In the genomic region with DNA sequence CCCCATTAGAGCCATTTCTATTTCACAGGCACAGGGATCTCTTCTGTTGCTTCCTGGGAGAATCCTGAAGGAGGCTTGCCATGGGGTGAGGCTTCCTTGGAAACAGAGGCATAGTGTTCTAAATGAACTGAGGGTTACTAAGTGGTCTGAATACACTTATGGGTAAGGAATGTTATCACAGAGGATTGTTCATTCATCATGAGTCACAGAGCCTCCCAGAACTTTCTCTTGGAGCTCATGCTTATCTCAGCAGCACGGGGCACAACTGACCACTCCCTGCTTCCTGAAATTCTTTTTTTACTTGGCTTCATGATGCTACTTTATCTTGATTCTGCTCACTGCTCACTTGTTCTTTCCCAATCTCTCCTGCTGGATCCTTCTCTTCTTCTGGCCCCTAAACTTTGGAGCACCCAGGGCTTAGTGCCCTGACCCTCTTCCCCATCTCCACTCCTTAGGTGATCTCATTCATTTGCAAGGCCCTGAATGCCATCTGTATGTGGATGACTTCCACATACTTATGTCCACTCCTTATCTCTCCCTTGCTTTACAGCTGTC, we compare ENCODE assay signal across 10 cellular contexts. TPM values are rescaled to one million over a fixed set of nuclear protein-coding genes. Genes with fewer than 3 reads are reported as not detected.
A peak's percentile ranks its signal among the peaks of the same experiment; 100 is the strongest.
DNase-seq lines count a peak whose midpoint lies in the region; ATAC-seq, FAIRE-seq and TF ChIP-seq lines count a peak whose summit lies in the region.
"Had no signal": no experiment of that assay in that cellular context is flagged by ENCODE, and none has a peak within 500 bp of the region (broad histone marks: within the 10 kb centered on the region; RNA-seq: fewer than 3 reads in every experiment).

No MANE protein-coding gene starts in this region.

- H4K91ac ChIP-seq in neuronal stem cell (ENCODE audit: low read depth, low read length, poor library complexity): no peak overlapping the region

- H3K79me1 ChIP-seq in neuronal stem cell (ENCODE audit: low read depth, low read length): no peaks in the 10 kb centered on the region

- H3K27ac ChIP-seq in K562 (ENCODE audit: extremely low read depth, low read depth, low read length) (peak overlapping the region; percentile 50), keratinocyte (ENCODE audit: control insufficient read depth, insufficient read depth, low read length) (peak overlapping the region; percentile 96), upper lobe of left lung (peak overlapping the region; percentile 7 to 74 (median 46)), neuronal stem cell (replicated peaks; ENCODE audit: low read length) (no peak overlapping the region)

- H3K79me2 ChIP-seq in K562 (ENCODE audit: control insufficient read depth, insufficient read depth, low read length) (peaks cover 21% of the 10 kb centered on the region; the same call in 1 of the 3 replicates), keratinocyte (ENCODE audit: control insufficient read depth, insufficient read depth, low read length) (peaks cover 75% of the 10 kb centered on the region)

- H3K9ac ChIP-seq in K562 (ENCODE audit: insufficient read depth in 1 of 2, low read depth in 2 of 2, low read length in 2 of 2) (peak overlapping the region in 1 of 2 experiments; percentile 28; a peak in 1 of 4 replicates), keratinocyte (ENCODE audit: control insufficient read depth, extremely low read depth, insufficient read depth, low read length) (peak overlapping the region; percentile 62), neuronal stem cell (ENCODE audit: low read depth, low read length, poor library complexity) (no peak overlapping the region)

- H3K36me3 ChIP-seq in K562 (ENCODE audit: control insufficient read depth, insufficient read depth, low read length): no peaks in the 10 kb centered on the region; the same call in 2 of the 3 replicates
- peaks cover 2 to 5% of the 10 kb centered on the region in 2 experiments for H3K36me3 ChIP-seq in keratinocyte (ENCODE audit: control insufficient read depth in 2 of 2, extremely low read depth in 1 of 2, insufficient read depth in 2 of 2, low read length in 2 of 2)
- H3K36me3 ChIP-seq in upper lobe of left lung: no peaks in the 10 kb centered on the region
- H3K36me3 ChIP-seq in neuronal stem cell (replicated peaks in 1 of 2; ENCODE audit: control insufficient read depth in 2 of 2, insufficient read depth in 2 of 2, low read length in 2 of 2): peaks cover 0 to 9% of the 10 kb centered on the region in 2 donors

- H2AFZ ChIP-seq in K562 (ENCODE audit: low read depth, low read length): peak overlapping the region; percentile 35; the same call in 1 of the 2 replicates
- H2AFZ ChIP-seq in keratinocyte (ENCODE audit: control insufficient read depth, low read length): no peak overlapping the region
- no peak overlapping the region for H2AFZ ChIP-seq in neuronal stem cell (ENCODE audit: low read length)

- H3K4me3 ChIP-seq in K562 (no peak overlapping the region), keratinocyte (ENCODE audit: control insufficient read depth in 2 of 3, extremely low read depth in 1 of 3, insufficient read depth in 2 of 3, low read depth in 1 of 3, low read length in 3 of 3) (no peak overlapping the region), upper lobe of left lung (no peak overlapping the region), neuronal stem cell (ENCODE audit: low read length in 2 of 2) (no peak overlapping the region)

- DNase-seq in HS-5 (ENCODE audit: low read depth): peak; percentile 94
- DNase-seq in K562 (ENCODE audit: extremely low read depth in 1 of 4, low spot score in 3 of 4): peak; percentile 61 to 84 (median 74)
- peak; percentile 74 for DNase-seq in keratinocyte (ENCODE audit: low read depth, low spot score)
- DNase-seq in upper lobe of left lung: peak in 1 of 2 donors; percentile 28
- no peak for DNase-seq in retina
- DNase-seq in D721Med (ENCODE audit: insufficient read length, low spot score): no peak
- DNase-seq in neuronal stem cell (ENCODE audit: low spot score): no peak
- DNase-seq in NCI-H1048 (lab: John Stamatoyannopoulos, UW): no peak
- DNase-seq: activated CD4-positive, CD25-positive, alpha-beta regulatory T cell; NCI-H1930 had no signal

- TF ChIP-seq EP300 in K562 (IDR thresholded peaks at IDR 0.05; ENCODE audit: low read length) (peak; percentile 91), upper lobe of left lung (IDR thresholded peaks at IDR 0.05) (peak in 2 of 4 donors; percentile 38 to 48)

- H2BK15ac ChIP-seq in neuronal stem cell (ENCODE audit: low read length): no peak overlapping the region

- intact Hi-C loops in K562 (cut with micrococcal nuclease): loop anchor here (5.0 to 10.0 kb wide), 2 partner anchors 64 to 161 kb away; no protein-coding TSS in a partner anchor

- H3K27me3 ChIP-seq in K562 (ENCODE audit: control insufficient read depth in 2 of 2, insufficient read depth in 2 of 2, low read length in 2 of 2): no peaks in the 10 kb centered on the region
- H3K27me3 ChIP-seq in keratinocyte (ENCODE audit: control insufficient read depth, extremely low read depth, insufficient read depth, low read length): no peaks in the 10 kb centered on the region
- H3K27me3 ChIP-seq in upper lobe of left lung: no peaks in the 10 kb centered on the region
- no peaks in the 10 kb centered on the region for H3K27me3 ChIP-seq in neuronal stem cell (ENCODE audit: control insufficient read depth in 3 of 3, insufficient read depth in 3 of 3, low read depth in 1 of 3, low read length in 3 of 3)

- no peak overlapping the region for H3K23ac ChIP-seq in neuronal stem cell (ENCODE audit: low read depth, low read length, poor library complexity)

- H2BK12ac ChIP-seq in neuronal stem cell (ENCODE audit: low read length): no peak overlapping the region

- BruUV-seq in K562 (replicated peaks; lab: Mats Ljungman, UMichigan): no TSS peak

- TF ChIP-seq CTCF in K562 (IDR thresholded peaks at IDR 0.05 in 2 of 3, conservative IDR thresholded peaks at IDR 0.05 in 1 of 3; ENCODE audit: insufficient read depth in 2 of 3, low read depth in 1 of 3, low read length in 3 of 3) (no peak), keratinocyte (optimal IDR thresholded peaks at IDR 0.05 in 1 of 3, IDR thresholded peaks at IDR 0.05 in 1 of 3, conservative IDR thresholded peaks at IDR 0.05 in 1 of 3; ENCODE audit: extremely low read depth in 1 of 3, insufficient read depth in 2 of 3, low read length in 3 of 3) (no peak), upper lobe of left lung (IDR thresholded peaks at IDR 0.05) (no peak), D721Med (IDR thresholded peaks at IDR 0.05; ENCODE audit: insufficient read depth, missing control alignments) (no peak)

- H2BK120ac ChIP-seq in neuronal stem cell (ENCODE audit: low read depth, low read length): no peak overlapping the region

- CTCF ChIA-PET in K562 (lab: Yijun Ruan, JAX; ENCODE audit: low intra/inter-chr PET ratio): no interaction called here

- peak; percentile 96 for FAIRE-seq in K562 (lab: Jason Lieb, UNC)
- peak; percentile 97 for FAIRE-seq in keratinocyte (lab: Jason Lieb, UNC)
- no peak for FAIRE-seq in D721Med (lab: Jason Lieb, UNC)

- POLR2A ChIA-PET in K562 (lab: Yijun Ruan, JAX): interaction anchor here (0.6 to 1.2 kb wide), 3 partner anchors 11 to 112 kb away, joined by 3 to 8 read pairs (median 3); no protein-coding TSS in a partner anchor

- H4K20me1 ChIP-seq in K562 (replicated peaks; ENCODE audit: control insufficient read depth, insufficient read depth, low read length) (peaks cover 12% of the 10 kb centered on the region; the same call in 1 of the 2 replicates), keratinocyte (ENCODE audit: control insufficient read depth, extremely low read depth, insufficient read depth, low read length) (peaks cover 2% of the 10 kb centered on the region)

- no peak overlapping the region for H2AK5ac ChIP-seq in neuronal stem cell (ENCODE audit: low read depth, low read length)

- dilution Hi-C loops in keratinocyte (cut with MboI; ENCODE audit: extremely low pct_ligation_motif_present, low sequenced_read_pairs): no loop called here

- WGBS in K562 (ENCODE audit: insufficient coverage, low coverage, missing lambda C conversion rate): 0% methylated on average over 1 of the region's 1 CpG
- 30 to 35% methylated on average over 1 of the region's 1 CpG for WGBS in upper lobe of left lung, 2 donors
- no CpG with 5 or more reads among the region's 1 CpG for WGBS in neuronal stem cell (ENCODE audit: extremely low coverage in 2 of 2, insufficient read length in 2 of 2, insufficient replicate concordance in 1 of 2), 2 donors

- H3K4me2 ChIP-seq in K562 (ENCODE audit: insufficient read depth, low read length) (peak overlapping the region; percentile 22), keratinocyte (ENCODE audit: control insufficient read depth, extremely low read depth, insufficient read depth, low read depth, low read length) (peak overlapping the region; percentile 60), neuronal stem cell (ENCODE audit: insufficient read depth, low read length, poor library complexity, severe bottlenecking) (no peak overlapping the region)

- H3K9me3 ChIP-seq in K562 (replicated peaks; ENCODE audit: control insufficient read depth, insufficient read depth, low read depth, low read length) (no peaks in the 10 kb centered on the region), keratinocyte (ENCODE audit: control insufficient read depth, low read depth, low read length) (no peaks in the 10 kb centered on the region), upper lobe of left lung (no peaks in the 10 kb centered on the region), neuronal stem cell (replicated peaks in 1 of 2; ENCODE audit: control insufficient read depth in 2 of 2, insufficient read depth in 1 of 2, low read depth in 1 of 2, low read length in 2 of 2) (no peaks in the 10 kb centered on the region)

- no peaks in the 10 kb centered on the region for H3K9me1 ChIP-seq in K562 (ENCODE audit: control insufficient read depth, insufficient read depth, low read length)
- no peaks in the 10 kb centered on the region for H3K9me1 ChIP-seq in keratinocyte (ENCODE audit: control insufficient read depth, extremely low read depth, insufficient read depth, low read length)

- H4K8ac ChIP-seq in neuronal stem cell (ENCODE audit: low read depth, low read length): no peak overlapping the region

- no peak overlapping the region for H2BK5ac ChIP-seq in neuronal stem cell (ENCODE audit: low read length)

- no peak overlapping the region for H3K14ac ChIP-seq in neuronal stem cell (ENCODE audit: low read length)

- TF ChIP-seq RAD21 in K562 (CRISPR knock-in tag; conservative IDR thresholded peaks at IDR 0.05 in 1 of 2, IDR thresholded peaks at IDR 0.05 in 1 of 2): peak; percentile 15; a peak in 1 of 4 replicates

- no peak for TF ChIP-seq POLR2A in K562 (conservative IDR thresholded peaks at IDR 0.05)
- TF ChIP-seq POLR2A in upper lobe of left lung (IDR thresholded peaks at IDR 0.05): no peak

- in situ Hi-C loops in K562 (cut with MboI): no loop called here

- no peak overlapping the region for H3K18ac ChIP-seq in neuronal stem cell (ENCODE audit: low read length)

- H3K4ac ChIP-seq in neuronal stem cell (ENCODE audit: low read length): no peak overlapping the region

- H3K4me1 ChIP-seq in K562 (replicated peaks in 1 of 2; ENCODE audit: control insufficient read depth in 2 of 2, insufficient read depth in 2 of 2, low read length in 2 of 2) (peaks cover 6 to 24% of the 10 kb centered on the region in 2 experiments), keratinocyte (ENCODE audit: control insufficient read depth, extremely low read depth, insufficient read depth, low read length) (peaks cover 33% of the 10 kb centered on the region), upper lobe of left lung (peaks cover 23 to 43% (median 27%) of the 10 kb centered on the region in 4 donors), neuronal stem cell (ENCODE audit: control insufficient read depth in 2 of 2, insufficient read depth in 1 of 2, low read depth in 1 of 2, low read length in 2 of 2) (no peaks in the 10 kb centered on the region)

- ATAC-seq in K562 (peak; percentile 93), upper lobe of left lung (ENCODE audit: low FRiP score in 2 of 2) (peak; percentile 81 to 95)

RNA-seq across cellular contexts. Expression of gene ANO6, which starts 57.9 kb away (rescaled TPM):
- 21.5 and 44.0 TPM in 2 replicates for total RNA-seq in K562 (2011; cell fraction: chromatin; rRNA removed; ENCODE audit: low replicate concordance)
- 16.0 and 17.0 TPM in 2 replicates for total RNA-seq in K562 (2011; cell fraction: nucleolus; rRNA removed)
- total RNA-seq in K562 (2011; cell fraction: nucleoplasm; rRNA removed): 30.9 and 54.3 TPM in 2 replicates
- total RNA-seq in K562 (2014; rRNA removed): 13.1 and 17.0 TPM in 2 replicates
- total RNA-seq in K562 (2014; rRNA removed; fragmentation: Illumina TruSeq; extraction: Trizol): 23.8 and 25.6 TPM in 2 replicates
- total RNA-seq in K562 (2015; rRNA removed; fragmentation: Illumina TruSeq; extraction: Trizol): 23.1 and 24.7 TPM in 2 replicates
- total RNA-seq in K562 (2021): 19.0 and 20.3 TPM in 2 replicates
- 19.3 and 23.4 TPM in 2 replicates for polyA plus RNA-seq in K562 (2011; rRNA removed)
- polyA plus RNA-seq in K562 (2011; cell fraction: cytosol; rRNA removed): 8.7 and 16.6 TPM in 2 replicates
- 13.9 and 18.2 TPM in 2 replicates for polyA plus RNA-seq in K562 (2011; cell fraction: nucleus; rRNA removed)
- 14.9 and 22.1 TPM in 2 replicates for polyA plus RNA-seq in K562 (2012)
- 17.2 and 21.1 TPM in 2 replicates for polyA plus RNA-seq in K562 (2014; fragmentation: Illumina TruSeq; extraction: Trizol)
- 1 to 10 TPM; 3.5 to 5.6 TPM for polyA plus RNA-seq in K562 (2014; fragmentation: Nextera tagmentation; extraction: Ambion mirVana)
- 10.4 and 14.0 TPM in 2 replicates for polyA plus RNA-seq in K562 (2014; rRNA removed)
- polyA minus RNA-seq in K562 (2011; rRNA and poly(A)+ RNA removed): 43.1 and 45.6 TPM in 2 replicates
- 13.6 and 18.3 TPM in 2 replicates for polyA minus RNA-seq in K562 (2011; cell fraction: cytosol; rRNA and poly(A)+ RNA removed)
- polyA minus RNA-seq in K562 (2011; cell fraction: nucleus; rRNA and poly(A)+ RNA removed): 19.4 and 34.4 TPM in 2 replicates
- 55.4 to 64.3 TPM (median 62.4 TPM) in 3 replicates for polyA plus RNA-seq in keratinocyte
- 8.8 TPM for polyA plus RNA-seq in keratinocyte (2011; ENCODE audit: low read depth)
- polyA plus RNA-seq in keratinocyte (2011; cell fraction: cytosol; rRNA removed): 33.1 and 59.0 TPM in 2 replicates
- 74.5 and 85.6 TPM in 2 replicates for polyA plus RNA-seq in keratinocyte (2011; cell fraction: nucleus; rRNA removed)
- polyA plus RNA-seq in keratinocyte (2012; ENCODE audit: low replicate concordance): 21.3 and 51.0 TPM in 2 replicates
- polyA minus RNA-seq in keratinocyte: 35.5 to 110 TPM (median 88.7 TPM) in 3 replicates
- 62.7 TPM for polyA minus RNA-seq in keratinocyte (2011; cell fraction: cytosol; rRNA and poly(A)+ RNA removed)
- 108 and 195 TPM in 2 replicates for polyA minus RNA-seq in keratinocyte (2011; cell fraction: nucleus; rRNA and poly(A)+ RNA removed)
- 10 to 100 TPM; 26.2 to 83.7 (median 57.9) TPM for total RNA-seq in upper lobe of left lung
- 21.1 TPM for polyA plus RNA-seq in neuronal stem cell (2013, experiment 1 of 2)
- 21.4 TPM for polyA plus RNA-seq in neuronal stem cell (2013, experiment 2 of 2)

Comparison
In these comparisons a context has a peak if more than half of its experiments do, and no peak if none do; other contexts are left out.
1. DNase-seq: peak in HS-5 (single experiment), K562 (4 of 4) and keratinocyte (single experiment); none in retina (single experiment), D721Med (single experiment), neuronal stem cell (single experiment) and NCI-H1048 (single experiment).